Comparison of ENCODE assay signal across 9 cellular contexts in genomic region chr9:3972687-3973086, GRCh38.
"Had no signal": no experiment of that assay in that cellular context is flagged by ENCODE, and none has a peak within 500 bp of the region (broad histone marks: within the 10 kb centered on the region; RNA-seq: fewer than 3 reads in every experiment).

No MANE protein-coding gene starts in this region.

- H3K9ac ChIP-seq: KMS-11 had no signal

- H3K4me3 Mint-ChIP-seq: IgD-negative memory B cell had no signal

- ATAC-seq: HepG2, K562 had no signal

- FAIRE-seq: HepG2, HTR-8/SVneo, K562 had no signal

- H3K36me3 Mint-ChIP-seq: IgD-negative memory B cell had no signal

- H3K4me1 Mint-ChIP-seq: IgD-negative memory B cell had no signal

- H3K27ac ChIP-seq: HL-60, KMS-11 had no signal

- DNase-seq: IMR-90, KBM-7, KG1 had no signal

- H3K4me2 ChIP-seq: KMS-11 had no signal

- H3K4me3 ChIP-seq: K562 had no signal
